Comparison of ENCODE assay signal across 1 cellular context in genomic region chr1:92831762-92832536, GRCh38.
TF ChIP-seq lines count a peak whose summit lies in the region.

Gene RPL5, plus strand, starts transcription at chr1:92832040. Its CDS starts 75 bp downstream, at chr1:92832115.

TF ChIP-seq in H1, 55 proteins besides CTCF, POLR2A, EP300 and RAD21:
- TF ChIP-seq SP1 (IDR thresholded peaks at IDR 0.05; ENCODE audit: low read depth, low read length) = peak; percentile 77
- TF ChIP-seq EGR1 (IDR thresholded peaks at IDR 0.05; ENCODE audit: borderline replicate concordance, low read depth, low read length) = peak; percentile 26; the same call in 1 of the 2 replicates
- TF ChIP-seq SP4 (IDR thresholded peaks at IDR 0.05; ENCODE audit: low read length) = peak; percentile 34
- TF ChIP-seq KDM5A (IDR thresholded peaks at IDR 0.05; ENCODE audit: low read length) = no peak
- TF ChIP-seq PHF8 (conservative IDR thresholded peaks at IDR 0.05; ENCODE audit: low read depth, low read length) = peak; percentile 97
- peak; percentile 99 for TF ChIP-seq TAF7 (optimal IDR thresholded peaks at IDR 0.05; ENCODE audit: borderline replicate concordance, low read depth, low read length)
- peak; percentile 100 for TF ChIP-seq POLR2AphosphoS5 (IDR thresholded peaks at IDR 0.05; ENCODE audit: low read depth, low read length)
- TF ChIP-seq, protein P1, sequence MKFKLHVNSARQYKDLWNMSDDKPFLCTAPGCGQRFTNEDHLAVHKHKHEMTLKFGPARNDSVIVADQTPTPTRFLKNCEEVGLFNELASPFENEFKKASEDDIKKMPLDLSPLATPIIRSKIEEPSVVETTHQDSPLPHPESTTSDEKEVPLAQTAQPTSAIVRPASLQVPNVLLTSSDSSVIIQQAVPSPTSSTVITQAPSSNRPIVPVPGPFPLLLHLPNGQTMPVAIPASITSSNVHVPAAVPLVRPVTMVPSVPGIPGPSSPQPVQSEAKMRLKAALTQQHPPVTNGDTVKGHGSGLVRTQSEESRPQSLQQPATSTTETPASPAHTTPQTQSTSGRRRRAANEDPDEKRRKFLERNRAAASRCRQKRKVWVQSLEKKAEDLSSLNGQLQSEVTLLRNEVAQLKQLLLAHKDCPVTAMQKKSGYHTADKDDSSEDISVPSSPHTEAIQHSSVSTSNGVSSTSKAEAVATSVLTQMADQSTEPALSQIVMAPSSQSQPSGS (IDR thresholded peaks at IDR 0.05; ENCODE audit: low read length) = peak; percentile 79
- no peak for TF ChIP-seq RXRA (IDR thresholded peaks at IDR 0.05; ENCODE audit: insufficient read depth, low read depth, low read length)
- TF ChIP-seq GTF2F1 (IDR thresholded peaks at IDR 0.05; ENCODE audit: borderline replicate concordance, low read depth, low read length) = peak; percentile 94
- peak; percentile 77; the same call in 1 of the 2 replicates for TF ChIP-seq TEAD4 (IDR thresholded peaks at IDR 0.05; ENCODE audit: low read depth, low read length)
- TF ChIP-seq MAFK (IDR thresholded peaks at IDR 0.05; ENCODE audit: low read depth, low read length) = peak; percentile 22; the same call in 1 of the 2 replicates
- TF ChIP-seq RBBP5 (IDR thresholded peaks at IDR 0.05; ENCODE audit: borderline replicate concordance, low read depth, low read length) = peak; percentile 60; the same call in 1 of the 2 replicates
- TF ChIP-seq NANOG (IDR thresholded peaks at IDR 0.05; ENCODE audit: insufficient read depth, low read depth, low read length, poor library complexity, severe bottlenecking) = peak; percentile 32
- peak; percentile 91 for TF ChIP-seq ASH2L (IDR thresholded peaks at IDR 0.05; ENCODE audit: low read length)
- TF ChIP-seq TAF1 (IDR thresholded peaks at IDR 0.05; ENCODE audit: low read depth, low read length) = peak; percentile 99
- no peak for TF ChIP-seq HDAC6 (IDR thresholded peaks at IDR 0.05; ENCODE audit: low read depth, low read length)
- peak; percentile 50; the same call in 1 of the 2 replicates for TF ChIP-seq CHD1 (IDR thresholded peaks at IDR 0.05; ENCODE audit: low read depth, low read length)
- peak; percentile 32 to 89; a peak in 3 of 4 replicates for TF ChIP-seq SIN3A (conservative IDR thresholded peaks at IDR 0.05 in 1 of 2, IDR thresholded peaks at IDR 0.05 in 1 of 2; ENCODE audit: low read depth in 1 of 2, low read length in 2 of 2)
- TF ChIP-seq, protein P2, sequence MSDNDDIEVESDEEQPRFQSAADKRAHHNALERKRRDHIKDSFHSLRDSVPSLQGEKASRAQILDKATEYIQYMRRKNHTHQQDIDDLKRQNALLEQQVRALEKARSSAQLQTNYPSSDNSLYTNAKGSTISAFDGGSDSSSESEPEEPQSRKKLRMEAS (IDR thresholded peaks at IDR 0.05) = peak; percentile 98
- peak; percentile 97 for TF ChIP-seq TBP (IDR thresholded peaks at IDR 0.05; ENCODE audit: low read depth, low read length)
- 0 out of 2 replicates have a peak, but pooled peaks have one; percentile 1 for TF ChIP-seq BRCA1 (IDR thresholded peaks at IDR 0.05; ENCODE audit: low read depth, low read length)
- peak; percentile 92 for TF ChIP-seq YY1 (IDR thresholded peaks at IDR 0.05; ENCODE audit: low read depth, low read length)
- TF ChIP-seq CREB1 (IDR thresholded peaks at IDR 0.05) = peak; percentile 92
- TF ChIP-seq POU5F1 (IDR thresholded peaks at IDR 0.05; ENCODE audit: low read depth, low read length) = no peak
- TF ChIP-seq NRF1 (IDR thresholded peaks at IDR 0.05; ENCODE audit: low read depth, low read length) = peak; percentile 80
- no peak for TF ChIP-seq TCF12 (IDR thresholded peaks at IDR 0.05; ENCODE audit: low read depth, low read length)
- no peak for TF ChIP-seq KDM4A (IDR thresholded peaks at IDR 0.05; ENCODE audit: low read depth, low read length, severe bottlenecking)
- TF ChIP-seq, protein P3, sequence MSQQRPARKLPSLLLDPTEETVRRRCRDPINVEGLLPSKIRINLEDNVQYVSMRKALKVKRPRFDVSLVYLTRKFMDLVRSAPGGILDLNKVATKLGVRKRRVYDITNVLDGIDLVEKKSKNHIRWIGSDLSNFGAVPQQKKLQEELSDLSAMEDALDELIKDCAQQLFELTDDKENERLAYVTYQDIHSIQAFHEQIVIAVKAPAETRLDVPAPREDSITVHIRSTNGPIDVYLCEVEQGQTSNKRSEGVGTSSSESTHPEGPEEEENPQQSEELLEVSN (IDR thresholded peaks at IDR 0.05) = peak; percentile 64
- no peak; the same call in 1 of the 2 replicates for TF ChIP-seq JUN (IDR thresholded peaks at IDR 0.05; ENCODE audit: low read depth, low read length)
- TF ChIP-seq JUND (IDR thresholded peaks at IDR 0.05; ENCODE audit: low read length) = peak; percentile 44; the same call in 1 of the 2 replicates
